ENCODE assay signal across 22 cellular contexts in the genomic region with DNA sequence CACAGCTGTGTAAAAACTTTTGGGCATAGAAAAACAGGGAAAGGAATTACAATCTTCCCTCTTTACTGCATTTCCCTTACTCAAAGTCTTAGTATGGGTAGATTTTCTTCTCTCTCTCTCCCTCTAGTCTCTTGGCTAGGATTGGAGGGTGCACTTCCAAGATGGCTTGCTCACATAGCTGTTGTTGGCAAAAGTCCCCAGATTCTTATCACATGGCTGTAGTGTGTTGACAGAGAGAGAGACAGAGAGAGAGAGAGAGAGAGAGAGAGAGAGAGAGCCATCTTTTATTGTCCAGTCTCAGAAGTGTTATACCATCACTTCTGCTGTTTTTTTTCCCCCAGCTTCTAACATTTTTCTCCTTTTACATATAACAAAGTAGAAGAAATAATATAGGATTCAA. TPM values are rescaled to one million over a fixed set of nuclear protein-coding genes. Genes with fewer than 3 reads are reported as not detected.
DNase-seq lines count a peak whose midpoint lies in the region; ATAC-seq and TF ChIP-seq lines count a peak whose summit lies in the region.
"Had no signal": no experiment of that assay in that cellular context is flagged by ENCODE, and none has a peak within 500 bp of the region (broad histone marks: within the 10 kb centered on the region; RNA-seq: fewer than 3 reads in every experiment).

No MANE protein-coding gene starts in this region.

- H3K27ac ChIP-seq in heart right ventricle, result no peak overlapping the region
- H3K27ac ChIP-seq: 22Rv1, BLaER1, KMS-11 had no signal

- intact Hi-C loops in heart right ventricle (cut with DNase I), result no loop called here

- H3K36me3 ChIP-seq in heart right ventricle, result no peaks in the 10 kb centered on the region
- H3K36me3 ChIP-seq: BLaER1 had no signal

- H3K9me3 ChIP-seq in heart right ventricle, result peaks cover 0 to 12% (median 0%) of the 10 kb centered on the region in 11 donors
- H3K9me3 ChIP-seq: BLaER1 had no signal

- H3K4me3 ChIP-seq in fibroblast of mammary gland (ENCODE audit: control insufficient read depth, low read depth, low read length), result no peak overlapping the region
- H3K4me3 ChIP-seq in heart right ventricle, result no peak overlapping the region
- H3K4me3 ChIP-seq: BLaER1 had no signal

- TF ChIP-seq CTCF in fibroblast of mammary gland (conservative IDR thresholded peaks at IDR 0.05; ENCODE audit: control insufficient read depth, insufficient read depth, low read depth, low read length), result no peak
- no peak for TF ChIP-seq CTCF in heart right ventricle (IDR thresholded peaks at IDR 0.05)

- DNase-seq in DMS53 (lab: John Stamatoyannopoulos, UW) (peak; percentile 2), DMS53 treated with DMSO at 0.1 percent for 48 hours (lab: John Stamatoyannopoulos, UW; ENCODE audit: unreplicated experiment) (no peak), RPMI7951 (ENCODE audit: low read depth) (peak; percentile 25), fibroblast of mammary gland (ENCODE audit: low read depth) (peak; percentile 46), stromal cell of bone marrow (ENCODE audit: low read depth) (peak; percentile 28), heart right ventricle (no peak), mucosa of gallbladder (ENCODE audit: low spot score) (no peak)
- DNase-seq: CD8-positive, alpha-beta T cell; GDM1; GOT3; MM.1S; NCI-H1105 treated with DMSO at 0.1 percent for 48 hours; NCI-H1694 treated with DMSO at 0.1 percent for 48 hours; NCI-H345; NCI-H526; SIG-M5 had no signal

- peaks cover 0 to 4% (median 0%) of the 10 kb centered on the region in 9 donors for H3K4me1 ChIP-seq in heart right ventricle

- peaks cover 0 to 7% (median 0%) of the 10 kb centered on the region in 7 donors for H3K27me3 ChIP-seq in heart right ventricle
- H3K27me3 ChIP-seq: BLaER1 had no signal

- ATAC-seq in heart right ventricle (no peak), HG03520 (IDR thresholded peaks at IDR 0.05; ENCODE audit: unreplicated experiment) (no peak)
- ATAC-seq: CD8-positive, alpha-beta T cell; HepG2 had no signal

RNA-seq across cellular contexts. Expression of gene OR4E2, which starts 6.3 kb away (rescaled TPM):
- not detected in 2 replicates for total RNA-seq in RPMI7951 (2014; rRNA removed; shearing (Covaris generic))
- total RNA-seq in heart right ventricle, result not detected
- not detected for polyA plus RNA-seq in heart right ventricle
- total RNA-seq in mucosa of gallbladder, result not detected
- total RNA-seq: CD8-positive, alpha-beta T cell; HepG2; OCI-LY7 had no signal
- polyA plus RNA-seq: HepG2 had no signal

RNA-seq across cellular contexts. Expression of gene OR10G2, which starts 12.6 kb away (rescaled TPM):
- not detected in 2 replicates for total RNA-seq in RPMI7951 (2014; rRNA removed; shearing (Covaris generic))
- not detected for total RNA-seq in heart right ventricle
- not detected for polyA plus RNA-seq in heart right ventricle
- total RNA-seq in mucosa of gallbladder, result not detected
- total RNA-seq: CD8-positive, alpha-beta T cell; HepG2; OCI-LY7 had no signal
- polyA plus RNA-seq: HepG2 had no signal

RNA-seq across cellular contexts. Expression of gene OR4E1, which starts 26.2 kb away (rescaled TPM):
- total RNA-seq in RPMI7951 (2014; rRNA removed; shearing (Covaris generic)), result not detected in 2 replicates
- total RNA-seq in heart right ventricle (under 1 TPM in 1 of 10 donors, not detected in 9; 0.06 TPM), mucosa of gallbladder (not detected)
- polyA plus RNA-seq in heart right ventricle, result not detected
- total RNA-seq: CD8-positive, alpha-beta T cell; HepG2; OCI-LY7 had no signal
- polyA plus RNA-seq: HepG2 had no signal

Comparison
In these comparisons a context has a peak if more than half of its experiments do, and no peak if none do; other contexts are left out.
1. DNase-seq: peak in DMS53 (single experiment), RPMI7951 (single experiment), fibroblast of mammary gland (single experiment) and stromal cell of bone marrow (single experiment); none in DMS53 treated with DMSO at 0.1 percent for 48 hours (single experiment), heart right ventricle (0 of 2) and mucosa of gallbladder (single experiment).